8 cellular contexts compared by ENCODE assay signal in the genomic region with DNA sequence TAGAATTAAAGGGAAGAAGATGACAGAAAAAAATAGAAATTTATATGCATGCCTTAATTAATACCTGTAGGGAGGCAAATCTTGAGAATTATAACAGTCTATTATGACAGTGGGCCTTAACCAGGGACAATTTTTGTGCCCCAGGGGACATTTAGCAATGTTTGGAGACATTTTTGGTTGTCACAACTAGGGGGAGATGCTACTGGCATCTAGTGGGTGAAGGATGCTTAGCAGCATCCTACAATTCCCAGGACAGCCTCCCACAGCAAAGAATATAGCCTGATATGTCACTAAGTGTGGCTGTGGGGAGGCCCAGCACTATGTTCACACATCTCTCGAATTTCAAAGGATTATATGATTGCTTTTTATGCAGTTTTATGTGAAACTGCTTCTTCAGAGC. TPM values are rescaled to one million over a fixed set of nuclear protein-coding genes. Genes with fewer than 3 reads are reported as not detected.
DNase-seq lines count a peak whose midpoint lies in the region; ATAC-seq and TF ChIP-seq lines count a peak whose summit lies in the region.

No MANE protein-coding gene starts in this region.

- H3K27ac ChIP-seq in thoracic aorta, result peak overlapping the region in 1 of 2 donors; percentile 44

- no peaks in the 10 kb centered on the region for H3K9me3 ChIP-seq in thoracic aorta

- TF ChIP-seq CTCF in GM12874 (IDR thresholded peaks at IDR 0.05; ENCODE audit: insufficient read depth, low read depth, low read length) (peak; percentile 43), thoracic aorta (IDR thresholded peaks at IDR 0.05) (peak; percentile 32)

- H3K4me3 ChIP-seq in thoracic aorta, result no peak overlapping the region

- ATAC-seq in esophagus mucosa, result peak; percentile 35
- no peak for ATAC-seq in thoracic aorta (ENCODE audit: insufficient number of reproducible peaks, low FRiP score, low read depth)
- no peak for ATAC-seq in HG03469 (IDR thresholded peaks at IDR 0.05; ENCODE audit: unreplicated experiment)
- no peak for ATAC-seq in GM18873 (IDR thresholded peaks at IDR 0.05; ENCODE audit: low FRiP score, unreplicated experiment)

- no peaks in the 10 kb centered on the region for H3K36me3 ChIP-seq in thoracic aorta

- H3K4me1 ChIP-seq in thoracic aorta (ENCODE audit: control insufficient read depth in 1 of 2, low read depth in 2 of 2), result peaks cover 4 to 10% of the 10 kb centered on the region in 2 donors

- no peaks in the 10 kb centered on the region for H3K27me3 ChIP-seq in thoracic aorta (replicated peaks; ENCODE audit: insufficient read depth)

- DNase-seq in AG08395 (ENCODE audit: low spot score) (peak; percentile 14), RKO (ENCODE audit: low spot score) (peak; percentile 59), thoracic aorta (ENCODE audit: low spot score) (no peak)
- DNase-seq in stimulated activated CD4-positive, alpha-beta T cell treated with anti-CD3 and anti-CD28 coated beads, Interleukin-4, amount 100 ng/mL, for 24 hours, result no peak

RNA-seq across cellular contexts. Expression of a gene that starts 10.5 kb away (rescaled TPM):
- total RNA-seq in esophagus mucosa, result 0.12 TPM
- total RNA-seq in thoracic aorta, result under 1 TPM in 1 of 2 donors, not detected in 1; 0.41 TPM

RNA-seq across cellular contexts. Expression of a gene that starts 45.8 kb away (rescaled TPM):
- 0.40 TPM for total RNA-seq in esophagus mucosa
- total RNA-seq in thoracic aorta, result 10 to 100 TPM; 28.0 to 38.6 TPM

Comparison
In these comparisons a context has a peak if more than half of its experiments do, and no peak if none do; other contexts are left out.
1. DNase-seq: peak in AG08395 (single experiment) and RKO (single experiment); none in thoracic aorta (single experiment) and stimulated activated CD4-positive, alpha-beta T cell treated with anti-CD3 and anti-CD28 coated beads, Interleukin-4, amount 100 ng/mL, for 24 hours (single experiment).
2. RNA of a gene that starts 45.8 kb away (total RNA-seq): 28.0 to 38.6 TPM in thoracic aorta; 0.40 TPM in esophagus mucosa (single experiment); every median in the first group is over 10 times any median in the second.